Comparison of ENCODE assay signal across 8 cellular contexts in genomic region chrX:72238721-72239475, GRCh38. TPM values are rescaled to one million over a fixed set of nuclear protein-coding genes. Genes with fewer than 3 reads are reported as not detected.
DNase-seq lines count a peak whose midpoint lies in the region; ATAC-seq, FAIRE-seq and TF ChIP-seq lines count a peak whose summit lies in the region.

Gene ERCC6L (minus strand): TSS chrX:72239027. CDS start chrX:72238911, 116 bp downstream.

- peak within 1 kb of the TSS; percentile 84 for H3K4me3 Mint-ChIP-seq in astrocyte (ENCODE audit: unreplicated experiment)

- H3K4me3 ChIP-seq in astrocyte (ENCODE audit: insufficient read depth, low read depth, low read length) = peak within 1 kb of the TSS; percentile 66

- no peaks in the 10 kb centered on the region for H3K27me3 Mint-ChIP-seq in astrocyte (ENCODE audit: low read depth, unreplicated experiment)

- FAIRE-seq in astrocyte (lab: Jason Lieb, UNC) = peak; percentile 87

- peak within 1 kb of the TSS; percentile 53 for H3K27ac Mint-ChIP-seq in astrocyte (ENCODE audit: unreplicated experiment)

- no peaks in the 10 kb centered on the region for H3K4me1 Mint-ChIP-seq in astrocyte (ENCODE audit: low read depth, unreplicated experiment)

- peaks cover 16% of the 10 kb centered on the region for H3K79me2 ChIP-seq in astrocyte (ENCODE audit: insufficient read depth, low read length)

- ATAC-seq in HG02852 (IDR thresholded peaks at IDR 0.05; ENCODE audit: unreplicated experiment) = peak; percentile 97

- no peaks in the 10 kb centered on the region for H3K9me3 ChIP-seq in astrocyte (ENCODE audit: insufficient read depth, low read depth, low read length)

- DNase-seq in NCI-H1930 (lab: John Stamatoyannopoulos, UW) (peak; percentile 57 to 61), T-helper 22 cell (ENCODE audit: low read depth) (peak; percentile 68), astrocyte (ENCODE audit: low read depth) (peak; percentile 67), hepatic stellate cell (ENCODE audit: low spot score) (peak; percentile 89), retina (peak; percentile 86), NCI-H82 (lab: John Stamatoyannopoulos, UW) (no peak)

- no peaks in the 10 kb centered on the region for H3K27me3 ChIP-seq in astrocyte (ENCODE audit: insufficient read depth, low read length)

- no peaks in the 10 kb centered on the region for H4K20me1 ChIP-seq in astrocyte (ENCODE audit: insufficient read depth, low read length)

- H3K36me3 ChIP-seq in astrocyte (ENCODE audit: insufficient read depth, low read length) = no peaks in the 10 kb centered on the region

- peak within 1 kb of the TSS; percentile 78 for H2AFZ ChIP-seq in astrocyte (ENCODE audit: low read depth, low read length)

- TF ChIP-seq POLR2A in GM15510 (IDR thresholded peaks at IDR 0.05; ENCODE audit: borderline replicate concordance, extremely low read depth, insufficient read length) = peak; percentile 71

- H3K9ac ChIP-seq in astrocyte (ENCODE audit: low read length) = peak within 1 kb of the TSS; percentile 77

- peaks cover 10% of the 10 kb centered on the region for H3K4me1 ChIP-seq in astrocyte (ENCODE audit: insufficient read depth, low read length)

- no peaks in the 10 kb centered on the region for H3K36me3 Mint-ChIP-seq in astrocyte (ENCODE audit: low read depth, unreplicated experiment)

- H3K9me3 Mint-ChIP-seq in astrocyte (ENCODE audit: unreplicated experiment) = no peaks in the 10 kb centered on the region

- H3K4me2 ChIP-seq in astrocyte (ENCODE audit: low read length) = peak within 1 kb of the TSS; percentile 89

- no peak for TF ChIP-seq CTCF in astrocyte (IDR thresholded peaks at IDR 0.05; ENCODE audit: insufficient read depth, low read depth, low read length)

- peak within 1 kb of the TSS; percentile 47 for H3K27ac ChIP-seq in astrocyte (ENCODE audit: low read depth, low read length)

RNA-seq across cellular contexts. Expression of gene ERCC6L, which starts in this region (rescaled TPM):
- total RNA-seq in astrocyte = 0.55 and 1.0 TPM in 2 replicates
